ENCODE assay signal across 23 cellular contexts in genomic region chr7:26337232-26337865, GRCh38. TPM values are rescaled to one million over a fixed set of nuclear protein-coding genes. Genes with fewer than 3 reads are reported as not detected.
A peak's percentile ranks its signal among the peaks of the same experiment; 100 is the strongest.
DNase-seq lines count a peak whose midpoint lies in the region; ATAC-seq and TF ChIP-seq lines count a peak whose summit lies in the region.
"Had no signal": no experiment of that assay in that cellular context is flagged by ENCODE, and none has a peak within 500 bp of the region (broad histone marks: within the 10 kb centered on the region; RNA-seq: fewer than 3 reads in every experiment).

No MANE protein-coding gene starts in this region.

- H3K27me3 ChIP-seq in OCI-LY3 (ENCODE audit: low read depth, low read length): no peaks in the 10 kb centered on the region
- H3K27me3 ChIP-seq: BLaER1, colonic mucosa, vagina had no signal

- peak overlapping the region; percentile 65 for H3K4me3 Mint-ChIP-seq in stimulated activated memory B cell treated with anti-CD40 and anti-IgM and Interleukin-4, amounts not matched to agents 10 μg/mL and 1 μg/mL and 100 μg/mL, for 72 hours
- H3K4me3 Mint-ChIP-seq: activated naive CD8-positive, alpha-beta T cell treated with anti-CD3 and anti-CD28 coated beads for 36 hours; brain had no signal

- peaks cover 52% of the 10 kb centered on the region for H3K4me1 Mint-ChIP-seq in stimulated activated memory B cell treated with anti-CD40 and anti-IgM and Interleukin-4, amounts not matched to agents 10 μg/mL and 1 μg/mL and 100 μg/mL, for 72 hours
- H3K4me1 Mint-ChIP-seq: brain had no signal

- no peak overlapping the region for H3K4me3 ChIP-seq in OCI-LY3 (ENCODE audit: low read length)
- H3K4me3 ChIP-seq: BLaER1, colonic mucosa, lower lobe of right lung, SK-N-MC, vagina had no signal

- no peak overlapping the region for H3K27ac ChIP-seq in OCI-LY3 (ENCODE audit: low read length)
- H3K27ac ChIP-seq: BLaER1, colonic mucosa, lower lobe of right lung, SK-N-MC, vagina had no signal

- peaks cover 3% of the 10 kb centered on the region for H3K36me3 ChIP-seq in OCI-LY3 (replicated peaks; ENCODE audit: low read depth, low read length)
- H3K36me3 ChIP-seq: BLaER1, colonic mucosa, lower lobe of right lung, vagina had no signal

- no peaks in the 10 kb centered on the region for H3K27me3 Mint-ChIP-seq in stimulated activated memory B cell treated with anti-CD40 and anti-IgM and Interleukin-4, amounts not matched to agents 10 μg/mL and 1 μg/mL and 100 μg/mL, for 72 hours
- H3K27me3 Mint-ChIP-seq: activated naive CD8-positive, alpha-beta T cell treated with anti-CD3 and anti-CD28 coated beads for 36 hours; brain had no signal

- H3K9me3 Mint-ChIP-seq in stimulated activated memory B cell treated with anti-CD40 and anti-IgM and Interleukin-4, amounts not matched to agents 10 μg/mL and 1 μg/mL and 100 μg/mL, for 72 hours: no peaks in the 10 kb centered on the region
- H3K9me3 Mint-ChIP-seq: activated naive CD8-positive, alpha-beta T cell treated with anti-CD3 and anti-CD28 coated beads for 36 hours had no signal

- H3K9ac ChIP-seq in OCI-LY3 (ENCODE audit: low read length): no peak overlapping the region
- H3K9ac ChIP-seq: BLaER1 had no signal

- H2AFZ ChIP-seq in OCI-LY3 (ENCODE audit: low read depth, low read length): no peak overlapping the region

- H3K4me2 ChIP-seq in OCI-LY3 (ENCODE audit: low read length): peak overlapping the region; percentile 6; the same call in 1 of the 2 replicates
- H3K4me2 ChIP-seq: BLaER1 had no signal

- no peak for TF ChIP-seq CTCF in OCI-LY3 (IDR thresholded peaks at IDR 0.05; ENCODE audit: low read depth, low read length)

- DNase-seq in SIG-M5 treated with dmso at 0.1 percent for 504 hours (lab: John Stamatoyannopoulos, UW; ENCODE audit: unreplicated experiment): peak; percentile 44
- no peak for DNase-seq in SIG-M5 (lab: John Stamatoyannopoulos, UW)
- DNase-seq in NCI-H2227 (lab: John Stamatoyannopoulos, UW; ENCODE audit: unreplicated experiment): no peak
- no peak for DNase-seq in SK-N-DZ (ENCODE audit: low spot score)
- DNase-seq: activated naive CD8-positive, alpha-beta T cell treated with anti-CD3 and anti-CD28 coated beads for 36 hours; colonic mucosa; GDM1; H7; KG1; lower lobe of right lung; NCI-H1092; NCI-H524 treated with DMSO at 0.1 percent for 48 hours; occipital lobe; PC-3; T-helper 9 cell had no signal

- peak overlapping the region; percentile 99 for H3K27ac Mint-ChIP-seq in stimulated activated memory B cell treated with anti-CD40 and anti-IgM and Interleukin-4, amounts not matched to agents 10 μg/mL and 1 μg/mL and 100 μg/mL, for 72 hours
- H3K27ac Mint-ChIP-seq: activated naive CD8-positive, alpha-beta T cell treated with anti-CD3 and anti-CD28 coated beads for 36 hours; brain had no signal

- no peaks in the 10 kb centered on the region for H3K36me3 Mint-ChIP-seq in stimulated activated memory B cell treated with anti-CD40 and anti-IgM and Interleukin-4, amounts not matched to agents 10 μg/mL and 1 μg/mL and 100 μg/mL, for 72 hours

- ATAC-seq in HG02973 (IDR thresholded peaks at IDR 0.05; ENCODE audit: unreplicated experiment): peak; percentile 27
- peak; percentile 61 for ATAC-seq in stimulated activated memory B cell treated with anti-CD40 and anti-IgM and Interleukin-4, amounts not matched to agents 10 μg/mL and 1 μg/mL and 100 μg/mL, for 72 hours
- ATAC-seq in GM19467 (IDR thresholded peaks at IDR 0.05; ENCODE audit: unreplicated experiment): no peak
- ATAC-seq: lower lobe of right lung, PC-3 had no signal

- no peaks in the 10 kb centered on the region; the same call in 1 of the 2 replicates for H3K9me3 ChIP-seq in OCI-LY3 (ENCODE audit: insufficient read depth, low read length)
- H3K9me3 ChIP-seq: colonic mucosa, lower lobe of right lung, vagina had no signal

- no peaks in the 10 kb centered on the region for H4K20me1 ChIP-seq in OCI-LY3 (ENCODE audit: insufficient read depth, low read length)
- H4K20me1 ChIP-seq: BLaER1 had no signal

- H3K4me1 ChIP-seq in OCI-LY3 (ENCODE audit: low read length): peaks cover 24% of the 10 kb centered on the region
- H3K4me1 ChIP-seq: colonic mucosa, lower lobe of right lung, vagina had no signal

- peaks cover 2% of the 10 kb centered on the region; the same call in 1 of the 2 replicates for H3K79me2 ChIP-seq in OCI-LY3 (ENCODE audit: low read length)

RNA-seq across cellular contexts. Expression of gene SNX10, which starts 45.7 kb away (rescaled TPM):
- polyA plus RNA-seq in SK-N-DZ (2014; cell fraction: cytosol; rRNA removed): 1.2 and 3.1 TPM in 2 replicates
- 1.6 TPM in 2 replicates for polyA plus RNA-seq in SK-N-DZ (2014; cell fraction: nucleus; rRNA removed)
